In genomic region chr1:243343970-243344749, GRCh38 we compare ENCODE assay signal across 9 cellular contexts.
DNase-seq lines count a peak whose midpoint lies in the region; ATAC-seq and TF ChIP-seq lines count a peak whose summit lies in the region.
"Had no signal": no experiment of that assay in that cellular context is flagged by ENCODE, and none has a peak within 500 bp of the region (broad histone marks: within the 10 kb centered on the region; RNA-seq: fewer than 3 reads in every experiment).

No MANE protein-coding gene starts in this region.

- no peak overlapping the region for H2AFZ ChIP-seq in SU-DHL-6 (ENCODE audit: low read depth, low read length, severe bottlenecking)

- DNase-seq in DMS153 treated with DMSO at 0.1 percent for 48 hours (lab: John Stamatoyannopoulos, UW; ENCODE audit: unreplicated experiment), result peak; percentile 74
- DNase-seq in H7, result peak; percentile 59
- DNase-seq in NCI-H1436 treated with DMSO at 0.1 percent for 48 hours (lab: John Stamatoyannopoulos, UW), result peak; percentile 42
- peak; percentile 19 to 43 for DNase-seq in foreskin keratinocyte
- no peak for DNase-seq in sciatic nerve (ENCODE audit: low spot score)
- no peak for DNase-seq in activated CD4-positive, CD25-positive, alpha-beta regulatory T cell (lab: John Stamatoyannopoulos, UW)

- H3K9me3 ChIP-seq in SU-DHL-6 (ENCODE audit: insufficient read depth, low read length), result no peaks in the 10 kb centered on the region
- H3K9me3 ChIP-seq: SJSA1 had no signal

- peaks cover 8% of the 10 kb centered on the region; the same call in 1 of the 2 replicates for H3F3A ChIP-seq in SU-DHL-6 (ENCODE audit: insufficient read depth)

- intact Hi-C loops in sciatic nerve (cut with DNase I), result loop anchor here (10.0 kb wide), 1 partner anchor 931 kb away; no protein-coding TSS in a partner anchor

- peak; percentile 49 for TF ChIP-seq CTCF in SU-DHL-6 (IDR thresholded peaks at IDR 0.05; ENCODE audit: insufficient read depth, low read length, poor library complexity, severe bottlenecking)
- TF ChIP-seq CTCF in foreskin keratinocyte (conservative IDR thresholded peaks at IDR 0.05), result peak; percentile 83

- H3K4me3 ChIP-seq in H7 (ENCODE audit: insufficient read depth, low read depth, low read length) (no peak overlapping the region), SU-DHL-6 (ENCODE audit: insufficient read depth, low read length, poor library complexity, severe bottlenecking) (no peak overlapping the region)
- H3K4me3 ChIP-seq: SJSA1 had no signal

- H3K4me2 ChIP-seq in SU-DHL-6 (ENCODE audit: low read depth, low read length, poor library complexity, severe bottlenecking), result no peak overlapping the region

- H3K36me3 ChIP-seq in H7 (replicated peaks; ENCODE audit: control insufficient read depth, insufficient read depth, low read length) (no peaks in the 10 kb centered on the region), SU-DHL-6 (ENCODE audit: low read length) (peaks cover 6% of the 10 kb centered on the region; the same call in 1 of the 2 replicates)
- H3K36me3 ChIP-seq: SJSA1 had no signal

- H4K20me1 ChIP-seq in SU-DHL-6 (ENCODE audit: low read depth, low read length), result no peaks in the 10 kb centered on the region

- H3K9ac ChIP-seq in SU-DHL-6 (ENCODE audit: low read length), result no peak overlapping the region

- H3K9me2 ChIP-seq in SU-DHL-6 (replicated peaks; ENCODE audit: insufficient read depth, low read length), result no peaks in the 10 kb centered on the region

- no peaks in the 10 kb centered on the region for H3K79me2 ChIP-seq in SU-DHL-6 (ENCODE audit: insufficient read depth, low read length)

- no peaks in the 10 kb centered on the region for H3K4me1 ChIP-seq in foreskin keratinocyte
- H3K4me1 ChIP-seq: SJSA1 had no signal

- H3K27me3 ChIP-seq in H7 (ENCODE audit: control insufficient read depth, insufficient read depth, low read length) (no peaks in the 10 kb centered on the region), SU-DHL-6 (ENCODE audit: low read length) (no peaks in the 10 kb centered on the region), foreskin keratinocyte (no peaks in the 10 kb centered on the region)
- H3K27me3 ChIP-seq: SJSA1 had no signal

- H3K27ac ChIP-seq in SU-DHL-6 (ENCODE audit: low read depth, low read length), result no peak overlapping the region
- no peak overlapping the region for H3K27ac ChIP-seq in foreskin keratinocyte
- H3K27ac ChIP-seq: SJSA1 had no signal

- ATAC-seq in foreskin keratinocyte (peak; percentile 79), sciatic nerve (peak; percentile 62), HG02938 (IDR thresholded peaks at IDR 0.05; ENCODE audit: unreplicated experiment) (no peak)

Comparison
In these comparisons a context has a peak if more than half of its experiments do, and no peak if none do; other contexts are left out.
1. DNase-seq: peak in DMS153 treated with DMSO at 0.1 percent for 48 hours (single experiment), H7 (single experiment), NCI-H1436 treated with DMSO at 0.1 percent for 48 hours (single experiment) and foreskin keratinocyte (2 of 2); none in sciatic nerve (single experiment) and activated CD4-positive, CD25-positive, alpha-beta regulatory T cell (0 of 4).